16 cellular contexts compared by ENCODE assay signal in genomic region chr14:54894995-54895394, GRCh38.
DNase-seq lines count a peak whose midpoint lies in the region; ATAC-seq and TF ChIP-seq lines count a peak whose summit lies in the region.
"Had no signal": no experiment of that assay in that cellular context is flagged by ENCODE, and none has a peak within 500 bp of the region (broad histone marks: within the 10 kb centered on the region; RNA-seq: fewer than 3 reads in every experiment).

No MANE protein-coding gene starts in this region.

- peak; percentile 52; the same call in 2 of the 3 replicates for ATAC-seq in RWPE2 (ENCODE audit: low read depth)
- no peak for ATAC-seq in GM19324 (IDR thresholded peaks at IDR 0.05; ENCODE audit: low FRiP score, unreplicated experiment)
- ATAC-seq in GM21390 (IDR thresholded peaks at IDR 0.05; ENCODE audit: unreplicated experiment): no peak

- no peak for DNase-seq in activated T-cell treated with anti-CD3 and anti-CD28 coated beads, Interleukin-2, amount 50 U/mL, for 24 hours
- DNase-seq in activated T-cell treated with anti-CD3 and anti-CD28 coated beads, Interleukin-2, amount 50 U/mL, for 48 hours: no peak
- DNase-seq in RWPE2 (ENCODE audit: low spot score): no peak
- DNase-seq in fibroblast of pulmonary artery (ENCODE audit: low read depth): peak; percentile 34
- DNase-seq in GM13977 (ENCODE audit: low spot score): no peak
- no peak for DNase-seq in substantia nigra (lab: John Stamatoyannopoulos, UW)
- DNase-seq: activated CD4-positive, alpha-beta T cell treated with anti-CD3 and anti-CD28 coated beads, Interleukin-2, amount 50 U/mL, for 48 hours; anterior cingulate cortex; dorsolateral prefrontal cortex; mammary epithelial cell; NCI-H2029; stimulated activated CD8-positive, alpha-beta memory T cell treated with anti-CD3 and anti-CD28 coated beads, Interleukin-4, amount 100 ng/mL, for 48 hours; upper lobe of left lung had no signal

- H3K27me3 Mint-ChIP-seq in activated T-cell treated with anti-CD3 and anti-CD28 coated beads, Interleukin-2, amount 50 U/mL, for 24 hours: no peaks in the 10 kb centered on the region

- H3K9me3 Mint-ChIP-seq in activated T-cell treated with anti-CD3 and anti-CD28 coated beads, Interleukin-2, amount 50 U/mL, for 24 hours: no peaks in the 10 kb centered on the region
- H3K9me3 Mint-ChIP-seq: neural progenitor cell had no signal

- H3K36me3 ChIP-seq in RWPE2 (ENCODE audit: low read depth): no peaks in the 10 kb centered on the region
- H3K36me3 ChIP-seq: neural progenitor cell, upper lobe of left lung had no signal

- H3K27me3 ChIP-seq in RWPE2 (ENCODE audit: insufficient read depth, poor library complexity, severe bottlenecking): no peaks in the 10 kb centered on the region
- H3K27me3 ChIP-seq: dorsolateral prefrontal cortex, upper lobe of left lung had no signal

- peaks cover 56% of the 10 kb centered on the region for H3K4me1 Mint-ChIP-seq in activated T-cell treated with anti-CD3 and anti-CD28 coated beads, Interleukin-2, amount 50 U/mL, for 24 hours (ENCODE audit: low read depth)
- H3K4me1 Mint-ChIP-seq: neural progenitor cell had no signal

- in situ Hi-C loops in GM13977 (cut with MboI; ENCODE audit: low pct_unique_long_range_greater_than_20kb, low sequenced_read_pairs, unreplicated experiment): no loop called here

- peaks cover 3% of the 10 kb centered on the region for H3K4me1 ChIP-seq in RWPE2 (ENCODE audit: insufficient read depth, poor library complexity, severe bottlenecking)
- H3K4me1 ChIP-seq: neural progenitor cell had no signal

- no peak for TF ChIP-seq CTCF in RWPE2 (IDR thresholded peaks at IDR 0.05; ENCODE audit: poor library complexity, severe bottlenecking)
- TF ChIP-seq CTCF in fibroblast of pulmonary artery (IDR thresholded peaks at IDR 0.05; ENCODE audit: low read length, missing control alignments): no peak
- TF ChIP-seq CTCF in GM13977 (IDR thresholded peaks at IDR 0.05; ENCODE audit: extremely low read depth, insufficient read depth, missing control alignments): no peak

- H3K27ac Mint-ChIP-seq in activated T-cell treated with anti-CD3 and anti-CD28 coated beads, Interleukin-2, amount 50 U/mL, for 24 hours: peak overlapping the region; percentile 4
- H3K27ac Mint-ChIP-seq: neural progenitor cell had no signal

- H3K27ac ChIP-seq in RWPE2 (ENCODE audit: poor library complexity, severe bottlenecking) (no peak overlapping the region), substantia nigra (ENCODE audit: low read depth, low read length, poor library complexity, severe bottlenecking) (no peak overlapping the region)
- H3K27ac ChIP-seq: dorsolateral prefrontal cortex, neural progenitor cell, upper lobe of left lung had no signal

- H3K36me3 Mint-ChIP-seq in activated T-cell treated with anti-CD3 and anti-CD28 coated beads, Interleukin-2, amount 50 U/mL, for 24 hours (ENCODE audit: low read depth): peaks cover 7% of the 10 kb centered on the region
- H3K36me3 Mint-ChIP-seq: neural progenitor cell had no signal

- H3K9me3 ChIP-seq in RWPE2 (ENCODE audit: severe bottlenecking): no peaks in the 10 kb centered on the region
- H3K9me3 ChIP-seq: upper lobe of left lung had no signal

- H3K4me3 Mint-ChIP-seq in activated T-cell treated with anti-CD3 and anti-CD28 coated beads, Interleukin-2, amount 50 U/mL, for 24 hours: no peak overlapping the region
- H3K4me3 Mint-ChIP-seq: neural progenitor cell had no signal

- no peak overlapping the region for H3K4me3 ChIP-seq in RWPE2 (ENCODE audit: severe bottlenecking)
- H3K4me3 ChIP-seq in fibroblast of pulmonary artery (replicated peaks; ENCODE audit: low read depth, low read length): no peak overlapping the region
- H3K4me3 ChIP-seq: dorsolateral prefrontal cortex, neural progenitor cell, upper lobe of left lung had no signal
